ENCODE assay signal across 8 cellular contexts in the genomic region with DNA sequence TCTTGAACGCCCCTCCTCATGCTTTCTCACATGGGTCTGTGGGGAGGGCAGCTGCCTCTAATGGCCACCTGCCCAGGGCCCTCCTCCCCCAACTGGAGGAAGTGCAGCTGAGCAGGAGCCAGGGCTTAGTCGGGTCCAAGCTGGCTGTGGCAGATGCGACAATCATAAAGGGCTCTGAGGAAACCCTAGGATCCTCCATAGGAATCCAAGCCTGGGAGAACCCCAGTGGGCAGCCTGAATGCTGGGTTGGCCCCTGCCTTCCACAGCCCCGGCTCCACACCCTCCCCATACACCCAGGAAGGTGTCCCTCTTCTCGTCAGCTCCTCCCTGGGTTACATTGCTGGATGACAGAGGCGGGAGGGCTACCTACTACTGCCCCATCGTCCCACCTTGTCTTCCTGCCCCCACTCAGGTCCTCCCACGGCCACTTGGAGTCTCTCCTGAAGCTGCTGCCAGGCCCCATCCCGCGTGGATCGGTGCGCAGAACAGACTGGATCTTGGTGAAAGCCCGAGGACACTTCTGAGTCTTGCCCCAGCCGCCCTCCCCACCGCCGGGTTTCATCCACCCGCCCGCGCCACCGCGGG. TPM values are rescaled to one million over a fixed set of nuclear protein-coding genes. Genes with fewer than 3 reads are reported as not detected.
DNase-seq lines count a peak whose midpoint lies in the region; ATAC-seq lines count a peak whose summit lies in the region.

No MANE protein-coding gene starts in this region.

- no peaks in the 10 kb centered on the region for H3K36me3 Mint-ChIP-seq in T-cell

- DNase-seq in NCI-H1105 treated with DMSO at 0.1 percent for 48 hours (lab: John Stamatoyannopoulos, UW): peak; percentile 12
- no peak for DNase-seq in NCI-H1105 (lab: John Stamatoyannopoulos, UW)
- peak in 1 of 34 experiments; percentile 20 for DNase-seq in T-cell
- DNase-seq in right cardiac atrium: peak in 2 of 3 donors; percentile 75 to 78
- DNase-seq in stimulated activated naive CD4-positive, alpha-beta T cell treated with Interleukin-2 at 50 U/mL for 16 hours (lab: John Stamatoyannopoulos, UW): no peak
- DNase-seq in SW 1271 (lab: John Stamatoyannopoulos, UW): no peak
- DNase-seq in stimulated activated CD4-positive, alpha-beta T cell treated with anti-CD3 and anti-CD28 coated beads, Interleukin-2, amount 100 ng/mL, for 48 hours: no peak

- H3K27me3 Mint-ChIP-seq in T-cell: no peaks in the 10 kb centered on the region

- H3K27me3 ChIP-seq in right cardiac atrium (ENCODE audit: control insufficient read depth, insufficient read depth): no peaks in the 10 kb centered on the region

- H3K4me3 ChIP-seq in right cardiac atrium (ENCODE audit: low read length) (peak overlapping the region; percentile 36), skin epidermis (peak overlapping the region; percentile 33 to 59 (median 52))

- H3K4me3 Mint-ChIP-seq in T-cell: peak overlapping the region; percentile 53 to 80 (median 62)

- H3K27ac ChIP-seq in right cardiac atrium (ENCODE audit: low read length) (no peak overlapping the region), skin epidermis (peak overlapping the region in 19 of 21 experiments; percentile 14 to 79 (median 55))

- intact Hi-C loops in right cardiac atrium (cut with DNase I): no loop called here

- CTCF ChIA-PET in T-cell (lab: Charles Lee): interaction anchor here in 1 of 2 donors (0.5 to 1.8 kb wide), 5 partner anchors 15 to 435 kb away, joined by 3 to 10 read pairs (median 4); no protein-coding TSS in a partner anchor

- peaks cover 5% of the 10 kb centered on the region for H3K4me1 ChIP-seq in right cardiac atrium (ENCODE audit: control insufficient read depth, insufficient read depth, low read length)

- H3K4me1 Mint-ChIP-seq in T-cell: peaks cover 5 to 11% (median 10%) of the 10 kb centered on the region in 3 donors

- 9% methylated on average over 21 of the region's 21 CpGs for WGBS in right cardiac atrium

- POLR2A ChIA-PET in T-cell (lab: Charles Lee): interaction anchor here (0.6 to 0.7 kb wide), 2 partner anchors 15 to 1702 kb away, joined by 3 to 8 read pairs; no protein-coding TSS in a partner anchor

- no peak overlapping the region for H3K27ac Mint-ChIP-seq in T-cell

- H3K9me3 Mint-ChIP-seq in T-cell: no peaks in the 10 kb centered on the region

- H3K9me3 ChIP-seq in right cardiac atrium (ENCODE audit: control insufficient read depth, low read length): no peaks in the 10 kb centered on the region

- ATAC-seq in T-cell (replicated peaks in 1 of 4): no peak
- ATAC-seq in right cardiac atrium: peak in 1 of 2 donors; percentile 14

RNA-seq across cellular contexts. Expression of a gene that starts 15.6 kb away (rescaled TPM):
- 100 to 1,000 TPM in 2 of 5 donors, 10 to 100 TPM in 3; 80.0 to 115 (median 96.5) TPM for total RNA-seq in T-cell
- 10 to 100 TPM; 23.7 to 39.3 (median 29.6) TPM for total RNA-seq in right cardiac atrium
- 15.7 TPM for polyA plus RNA-seq in right cardiac atrium

RNA-seq across cellular contexts. Expression of a gene that starts 24.9 kb away (rescaled TPM):
- total RNA-seq in T-cell (10 to 100 TPM; 12.4 to 20.7 (median 17.0) TPM), right cardiac atrium (10 to 100 TPM; 11.1 to 21.5 (median 12.1) TPM)
- 10.3 TPM for polyA plus RNA-seq in right cardiac atrium

RNA-seq across cellular contexts. Expression of a gene that starts 52.3 kb away (rescaled TPM):
- total RNA-seq in T-cell (under 1 TPM; 0.10 to 0.88 (median 0.58) TPM), right cardiac atrium (1 to 10 TPM in 2 of 4 donors, under 1 TPM in 2; 0.88 to 1.3 (median 0.98) TPM)
- 0.48 TPM for polyA plus RNA-seq in right cardiac atrium

Comparison
In these comparisons a context has a peak if more than half of its experiments do, and no peak if none do; other contexts are left out.
1. DNase-seq: peak in NCI-H1105 treated with DMSO at 0.1 percent for 48 hours (single experiment) and right cardiac atrium (2 of 3); none in NCI-H1105 (single experiment), stimulated activated naive CD4-positive, alpha-beta T cell treated with Interleukin-2 at 50 U/mL for 16 hours (single experiment), SW 1271 (0 of 2) and stimulated activated CD4-positive, alpha-beta T cell treated with anti-CD3 and anti-CD28 coated beads, Interleukin-2, amount 100 ng/mL, for 48 hours (0 of 2).